In the genomic region with DNA sequence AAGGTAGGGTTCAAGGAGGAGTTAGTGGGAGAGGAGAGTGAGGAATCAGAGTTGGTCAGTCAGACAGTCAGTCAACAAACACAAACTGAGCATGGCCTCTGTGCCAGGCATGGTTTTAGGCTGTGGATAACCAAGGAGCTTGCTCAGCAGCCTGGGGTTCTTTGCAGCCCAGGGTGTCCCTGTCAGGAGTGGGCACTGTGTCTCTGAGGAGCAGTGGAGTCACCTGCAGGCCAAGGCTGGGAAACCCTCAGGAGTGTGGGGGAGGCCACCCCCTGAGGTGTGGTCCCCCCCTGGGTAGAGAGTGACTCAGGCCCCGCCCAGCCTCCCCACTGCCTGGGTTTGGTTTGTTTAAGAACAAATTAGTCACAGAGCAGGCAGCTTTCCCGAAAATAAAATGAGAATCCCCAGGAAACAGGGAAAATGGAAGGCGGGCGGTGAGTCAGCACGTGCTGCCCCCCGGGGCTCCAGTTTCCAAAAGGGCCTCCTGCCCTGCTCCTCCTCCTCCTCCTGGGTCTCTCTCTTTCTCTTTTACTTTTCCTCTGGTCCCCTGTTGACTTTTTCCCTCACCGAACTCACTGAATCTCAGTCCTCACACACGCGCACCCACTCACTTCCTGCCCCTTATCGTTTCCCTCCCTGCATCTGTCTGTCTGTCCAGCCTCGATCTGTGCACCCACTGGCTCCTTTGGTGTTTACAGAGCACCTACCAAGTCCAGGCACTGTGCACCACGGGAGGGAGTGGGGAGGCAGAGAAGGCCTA, we compare ENCODE assay signal across 1 cellular context.
TF ChIP-seq lines count a peak whose summit lies in the region.

No MANE protein-coding gene starts in this region.

TF ChIP-seq in H1, 55 proteins besides CTCF, POLR2A, EP300 and RAD21:
- TF ChIP-seq CTBP2 (IDR thresholded peaks at IDR 0.05; ENCODE audit: borderline replicate concordance, insufficient read depth, insufficient read length, low read length) (no peak), JUND (IDR thresholded peaks at IDR 0.05; ENCODE audit: low read length) (0 out of 2 replicates have a peak, but pooled peaks have one; percentile 5), YY1 (IDR thresholded peaks at IDR 0.05; ENCODE audit: low read depth, low read length) (peak; percentile 62; the same call in 1 of the 2 replicates), E2F6 (IDR thresholded peaks at IDR 0.05) (peak; percentile 78), KDM1A (IDR thresholded peaks at IDR 0.05; ENCODE audit: borderline replicate concordance, low read length) (0 out of 2 replicates have a peak, but pooled peaks have one; percentile 34), MAX (IDR thresholded peaks at IDR 0.05) (peak; percentile 74), SIN3A (conservative IDR thresholded peaks at IDR 0.05 in 1 of 2, IDR thresholded peaks at IDR 0.05 in 1 of 2; ENCODE audit: low read depth in 1 of 2, low read length in 2 of 2) (no peak)
